ENCODE assay signal across 10 cellular contexts in genomic region chr7:115145512-115145911, GRCh38.
DNase-seq lines count a peak whose midpoint lies in the region; ATAC-seq, FAIRE-seq and TF ChIP-seq lines count a peak whose summit lies in the region.
"Had no signal": no experiment of that assay in that cellular context is flagged by ENCODE, and none has a peak within 500 bp of the region (broad histone marks: within the 10 kb centered on the region; RNA-seq: fewer than 3 reads in every experiment).

No MANE protein-coding gene starts in this region.

- H3K4me3 ChIP-seq in liver (ENCODE audit: low read depth in 1 of 3, low read length in 3 of 3) (no peak overlapping the region), HepG2 (replicated peaks in 1 of 3; ENCODE audit: insufficient read depth in 1 of 3, low read depth in 2 of 3, low read length in 3 of 3) (no peak overlapping the region), colonic mucosa (no peak overlapping the region)

- 20% methylated on average over 2 of the region's 2 CpGs for WGBS in liver
- 9% methylated on average over 2 of the region's 2 CpGs for WGBS in HepG2 (ENCODE audit: low lambda C conversion rate)

- H3K4me1 ChIP-seq in liver (ENCODE audit: control insufficient read depth in 4 of 4, insufficient read depth in 4 of 4, low read length in 3 of 4), result peaks cover 0 to 3% (median 2%) of the 10 kb centered on the region in 4 donors
- H3K4me1 ChIP-seq in HepG2 (ENCODE audit: insufficient read depth, low read length), result peaks cover 11% of the 10 kb centered on the region
- no peaks in the 10 kb centered on the region for H3K4me1 ChIP-seq in colonic mucosa

- ATAC-seq in HepG2 (no peak), HG02981 (IDR thresholded peaks at IDR 0.05; ENCODE audit: unreplicated experiment) (peak; percentile 92)
- no peak for ATAC-seq in activated T-cell treated with anti-CD3 and anti-CD28 coated beads, Interleukin-2, amount 50 U/mL, for 4 hours

- TF ChIP-seq RAD21 in liver (IDR thresholded peaks at IDR 0.05), result peak; percentile 21 to 58
- TF ChIP-seq RAD21 in HepG2 (CRISPR knock-in tag; IDR thresholded peaks at IDR 0.05), result no peak

- H3K9me3 ChIP-seq in liver (ENCODE audit: control insufficient read depth in 4 of 4, low read length in 3 of 4), result no peaks in the 10 kb centered on the region
- no peaks in the 10 kb centered on the region; the same call in 1 of the 2 replicates for H3K9me3 ChIP-seq in HepG2 (ENCODE audit: low read length)
- H3K9me3 ChIP-seq in colonic mucosa, result no peaks in the 10 kb centered on the region

- H3K4me1 Mint-ChIP-seq in activated T-cell treated with anti-CD3 and anti-CD28 coated beads, Interleukin-2, amount 50 U/mL, for 4 hours (ENCODE audit: low read depth), result peaks cover 6% of the 10 kb centered on the region
- H3K4me1 Mint-ChIP-seq: CD4-positive, CD25-positive, alpha-beta regulatory T cell had no signal

- no peak overlapping the region for H3K4me3 Mint-ChIP-seq in activated T-cell treated with anti-CD3 and anti-CD28 coated beads, Interleukin-2, amount 50 U/mL, for 4 hours
- H3K4me3 Mint-ChIP-seq: CD4-positive, CD25-positive, alpha-beta regulatory T cell had no signal

- BruUV-seq in HepG2 (replicated peaks; lab: Mats Ljungman, UMichigan), result no TSS peak

- DNase-seq in HepG2 (ENCODE audit: low spot score) (no peak), dedifferentiated amniotic fluid mesenchymal stem cell (ENCODE audit: extremely low spot score) (peak; percentile 65), HuH-7.5 (ENCODE audit: low spot score) (no peak), colonic mucosa (no peak), NCI-H128 (lab: John Stamatoyannopoulos, UW; ENCODE audit: unreplicated experiment) (no peak)
- no peak for DNase-seq in activated T-cell treated with anti-CD3 and anti-CD28 coated beads, Interleukin-2, amount 50 U/mL, for 4 hours
- DNase-seq: CD4-positive, CD25-positive, alpha-beta regulatory T cell; cortex of kidney had no signal

- no peaks in the 10 kb centered on the region for H3K27me3 ChIP-seq in liver (ENCODE audit: control insufficient read depth in 4 of 4, insufficient read depth in 4 of 4, low read length in 3 of 4)
- H3K27me3 ChIP-seq in HepG2 (ENCODE audit: control insufficient read depth in 1 of 2, insufficient read depth in 2 of 2, low read length in 2 of 2), result no peaks in the 10 kb centered on the region
- no peaks in the 10 kb centered on the region for H3K27me3 ChIP-seq in colonic mucosa

- H3K36me3 ChIP-seq in liver (ENCODE audit: control insufficient read depth in 4 of 4, insufficient read depth in 3 of 4, low read depth in 1 of 4, low read length in 3 of 4) (no peaks in the 10 kb centered on the region), HepG2 (replicated peaks in 1 of 2; ENCODE audit: control insufficient read depth in 1 of 2, insufficient read depth in 2 of 2, low read length in 2 of 2) (no peaks in the 10 kb centered on the region), colonic mucosa (no peaks in the 10 kb centered on the region)

- CTCF ChIA-PET in HepG2 (lab: Yijun Ruan, JAX; ENCODE audit: low intra/inter-chr PET ratio, low total read pairs), result no interaction called here

- no peak overlapping the region for H2AFZ ChIP-seq in HepG2 (ENCODE audit: low read length)

- H3K27ac ChIP-seq in liver (ENCODE audit: low read depth in 1 of 2, low read length in 2 of 2) (peak overlapping the region; percentile 47 to 52), HepG2 (ENCODE audit: extremely low read length, insufficient read depth, low read length) (no peak overlapping the region), colonic mucosa (no peak overlapping the region)

- FAIRE-seq in HepG2 (lab: Jason Lieb, UNC), result no peak

- POLR2A ChIA-PET in HepG2 (lab: Yijun Ruan, JAX), result no interaction called here

- H3K27me3 Mint-ChIP-seq in activated T-cell treated with anti-CD3 and anti-CD28 coated beads, Interleukin-2, amount 50 U/mL, for 4 hours (ENCODE audit: low read depth), result no peaks in the 10 kb centered on the region

- no peak overlapping the region for H3K9ac ChIP-seq in liver (ENCODE audit: low read depth in 1 of 2, low read length in 2 of 2)
- H3K9ac ChIP-seq in HepG2 (ENCODE audit: insufficient read depth, low read depth, low read length), result no peak overlapping the region
- no peak overlapping the region for H3K9ac ChIP-seq in colonic mucosa (ENCODE audit: low read depth in 2 of 2, low read length in 2 of 2)

- H3K79me2 ChIP-seq in HepG2 (ENCODE audit: insufficient read depth, low read length), result no peaks in the 10 kb centered on the region

- intact Hi-C loops in HepG2 (cut with micrococcal nuclease; ENCODE audit: unreplicated experiment) (no loop called here), colonic mucosa (cut with DNase I) (no loop called here)

- TF ChIP-seq EP300 in HepG2 (IDR thresholded peaks at IDR 0.05; ENCODE audit: low read depth in 2 of 2, low read length in 2 of 2), result no peak
- TF ChIP-seq EP300 in HepG2 (CRISPR knock-in tag; IDR thresholded peaks at IDR 0.05; ENCODE audit: borderline replicate concordance), result no peak

- TF ChIP-seq CTCF in liver (IDR thresholded peaks at IDR 0.05; ENCODE audit: low read depth, low read length, missing input control), result no peak
- no peak for TF ChIP-seq CTCF in HepG2 (CRISPR knock-in tag; IDR thresholded peaks at IDR 0.05)
- TF ChIP-seq CTCF in colonic mucosa (IDR thresholded peaks at IDR 0.05), result no peak

- in situ Hi-C loops in HepG2 (cut with HindIII; ENCODE audit: extremely low pct_ligation_motif_present, low pct_unique_long_range_greater_than_20kb), result no loop called here

- H4K20me1 ChIP-seq in HepG2 (ENCODE audit: insufficient read depth, low read length), result no peaks in the 10 kb centered on the region

- H3K36me3 Mint-ChIP-seq in activated T-cell treated with anti-CD3 and anti-CD28 coated beads, Interleukin-2, amount 50 U/mL, for 4 hours (ENCODE audit: insufficient read depth), result no peaks in the 10 kb centered on the region
- H3K36me3 Mint-ChIP-seq: CD4-positive, CD25-positive, alpha-beta regulatory T cell had no signal

- no peak for TF ChIP-seq POLR2A in HepG2 (IDR thresholded peaks at IDR 0.05; ENCODE audit: insufficient read depth in 1 of 2, low read depth in 2 of 2, low read length in 2 of 2)

- no peaks in the 10 kb centered on the region for H3K9me3 Mint-ChIP-seq in activated T-cell treated with anti-CD3 and anti-CD28 coated beads, Interleukin-2, amount 50 U/mL, for 4 hours

- no peak overlapping the region for H3K4me2 ChIP-seq in HepG2 (ENCODE audit: low read depth, low read length)

TF ChIP-seq in liver, 16 proteins besides CTCF, POLR2A, EP300 and RAD21 (continues in another document):
- no peak for TF ChIP-seq FOXA1 (IDR thresholded peaks at IDR 0.05)
- TF ChIP-seq JUND (IDR thresholded peaks at IDR 0.05), result peak; percentile 22 to 76
- TF ChIP-seq GABPA (IDR thresholded peaks at IDR 0.05 in 1 of 2, conservative IDR thresholded peaks at IDR 0.05 in 1 of 2), result peak in 1 of 2 donors; percentile 64
- TF ChIP-seq HNF4A (conservative IDR thresholded peaks at IDR 0.05), result peak; percentile 36 to 61
- peak; percentile 41 for TF ChIP-seq SP1 (IDR thresholded peaks at IDR 0.05)
- peak; percentile 30 for TF ChIP-seq FOXA2 (IDR thresholded peaks at IDR 0.05)

TF ChIP-seq in HepG2, 621 proteins besides CTCF, POLR2A, EP300 and RAD21:
- TF ChIP-seq, protein P1, sequence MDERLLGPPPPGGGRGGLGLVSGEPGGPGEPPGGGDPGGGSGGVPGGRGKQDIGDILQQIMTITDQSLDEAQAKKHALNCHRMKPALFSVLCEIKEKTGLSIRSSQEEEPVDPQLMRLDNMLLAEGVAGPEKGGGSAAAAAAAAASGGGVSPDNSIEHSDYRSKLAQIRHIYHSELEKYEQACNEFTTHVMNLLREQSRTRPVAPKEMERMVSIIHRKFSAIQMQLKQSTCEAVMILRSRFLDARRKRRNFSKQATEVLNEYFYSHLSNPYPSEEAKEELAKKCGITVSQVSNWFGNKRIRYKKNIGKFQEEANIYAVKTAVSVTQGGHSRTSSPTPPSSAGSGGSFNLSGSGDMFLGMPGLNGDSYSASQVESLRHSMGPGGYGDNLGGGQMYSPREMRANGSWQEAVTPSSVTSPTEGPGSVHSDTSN (CRISPR knock-in tag; IDR thresholded peaks at IDR 0.05), result no peak
- TF ChIP-seq HMG20B (CRISPR knock-in tag; conservative IDR thresholded peaks at IDR 0.05), result no peak
- TF ChIP-seq RCOR2 (CRISPR knock-in tag; IDR thresholded peaks at IDR 0.05), result no peak

Comparison
In these comparisons a context has a peak if more than half of its experiments do, and no peak if none do; other contexts are left out.
1. H3K27ac ChIP-seq: peak in liver (2 of 2); none in HepG2 (single experiment) and colonic mucosa (single experiment).